In genomic region chr4:168923526-168924194, GRCh38 we compare ENCODE assay signal across 8 cellular contexts.
DNase-seq lines count a peak whose midpoint lies in the region; ATAC-seq and TF ChIP-seq lines count a peak whose summit lies in the region.

No MANE protein-coding gene starts in this region.

- no peak overlapping the region for H3K27ac ChIP-seq in colonic mucosa
- H3K27ac ChIP-seq in liver (ENCODE audit: low read depth in 1 of 2, low read length in 2 of 2): no peak overlapping the region

- H3K27me3 ChIP-seq in colonic mucosa: no peaks in the 10 kb centered on the region
- no peaks in the 10 kb centered on the region for H3K27me3 ChIP-seq in liver (ENCODE audit: control insufficient read depth in 4 of 4, insufficient read depth in 4 of 4, low read length in 3 of 4)

- H3K4me1 ChIP-seq in colonic mucosa: no peaks in the 10 kb centered on the region
- H3K4me1 ChIP-seq in liver (ENCODE audit: control insufficient read depth in 4 of 4, insufficient read depth in 4 of 4, low read length in 3 of 4): peaks cover 3 to 31% (median 17%) of the 10 kb centered on the region in 4 donors

- TF ChIP-seq CTCF in activated B cell treated with CpG ODN at 0.5 μM for 24 hours (IDR thresholded peaks at IDR 0.05): peak; percentile 61
- peak; percentile 57 for TF ChIP-seq CTCF in colonic mucosa (IDR thresholded peaks at IDR 0.05)
- peak; percentile 75 for TF ChIP-seq CTCF in liver (IDR thresholded peaks at IDR 0.05; ENCODE audit: low read depth, low read length, missing input control)

- H3K27ac Mint-ChIP-seq in activated B cell treated with CpG ODN at 0.5 μM for 24 hours: no peak overlapping the region

- no peaks in the 10 kb centered on the region for H3K4me1 Mint-ChIP-seq in activated B cell treated with CpG ODN at 0.5 μM for 24 hours

- H3K9ac ChIP-seq in colonic mucosa (ENCODE audit: low read depth in 2 of 2, low read length in 2 of 2): no peak overlapping the region
- H3K9ac ChIP-seq in liver (ENCODE audit: low read depth in 1 of 2, low read length in 2 of 2): no peak overlapping the region

- CTCF ChIA-PET in activated B cell treated with CpG ODN at 0.5 μM for 24 hours (lab: Charles Lee): interaction anchor here (0.7 to 5.1 kb wide), 23 partner anchors 9 to 1124 kb away, joined by 3 to 42 read pairs (median 4); partner anchors contain the start of gene CBR4

- intact Hi-C loops in activated B cell treated with CpG ODN at 0.5 μM for 24 hours (cut with micrococcal nuclease) (loop anchor here (1.0 to 2.0 kb wide), 5 partner anchors 87 to 1123 kb away; partner anchors contain the start of gene CBR4), colonic mucosa (cut with DNase I) (loop anchor here (5.0 to 10.0 kb wide), 2 partner anchors 409 to 564 kb away; no protein-coding TSS in a partner anchor)

- H3K9me3 Mint-ChIP-seq in activated B cell treated with CpG ODN at 0.5 μM for 24 hours: no peaks in the 10 kb centered on the region

- no peak overlapping the region for H3K4me3 ChIP-seq in colonic mucosa
- no peak overlapping the region for H3K4me3 ChIP-seq in liver (ENCODE audit: low read depth in 1 of 3, low read length in 3 of 3)

- 13% methylated on average over 3 of the region's 3 CpGs for WGBS in liver

- no peaks in the 10 kb centered on the region for H3K36me3 Mint-ChIP-seq in activated B cell treated with CpG ODN at 0.5 μM for 24 hours (ENCODE audit: low read depth)

- H3K36me3 ChIP-seq in colonic mucosa: peaks cover 19% of the 10 kb centered on the region
- peaks cover 2 to 26% (median 8%) of the 10 kb centered on the region in 4 donors for H3K36me3 ChIP-seq in liver (ENCODE audit: control insufficient read depth in 4 of 4, insufficient read depth in 3 of 4, low read depth in 1 of 4, low read length in 3 of 4)

- no peaks in the 10 kb centered on the region for H3K9me3 ChIP-seq in colonic mucosa
- H3K9me3 ChIP-seq in liver (ENCODE audit: control insufficient read depth in 4 of 4, low read length in 3 of 4): no peaks in the 10 kb centered on the region

- POLR2A ChIA-PET in activated B cell treated with CpG ODN at 0.5 μM for 24 hours (lab: Charles Lee): no interaction called here

- DNase-seq in AG20443 (ENCODE audit: low spot score) (peak; percentile 84), NCI-H345 treated with DMSO at 0.1 percent for 48 hours (lab: John Stamatoyannopoulos, UW; ENCODE audit: unreplicated experiment) (peak; percentile 39), activated B cell treated with CpG ODN at 0.5 μM for 24 hours (no peak), colonic mucosa (peak; percentile 73)
- peak; percentile 17 to 23 for DNase-seq in stimulated activated CD8-positive, alpha-beta memory T cell treated with anti-CD3 and anti-CD28 coated beads, Interleukin-2, amount 100 ng/mL, for 1 hour (ENCODE audit: low read depth in 2 of 2)

- H3K4me3 Mint-ChIP-seq in activated B cell treated with CpG ODN at 0.5 μM for 24 hours: no peak overlapping the region

- peak; percentile 90 to 97 for TF ChIP-seq RAD21 in liver (IDR thresholded peaks at IDR 0.05)

- H3K27me3 Mint-ChIP-seq in activated B cell treated with CpG ODN at 0.5 μM for 24 hours: no peaks in the 10 kb centered on the region

- ATAC-seq in GM18907 (IDR thresholded peaks at IDR 0.05; ENCODE audit: unreplicated experiment) (peak; percentile 68), HG03354 (IDR thresholded peaks at IDR 0.05; ENCODE audit: poor library complexity, severe bottlenecking, unreplicated experiment) (peak; percentile 68), activated B cell treated with CpG ODN at 0.5 μM for 24 hours (ENCODE audit: low read depth) (peak; percentile 54)

TF ChIP-seq in liver, 16 proteins besides CTCF, POLR2A, EP300 and RAD21:
- no peak for TF ChIP-seq YY1 (IDR thresholded peaks at IDR 0.05)
- TF ChIP-seq ATF3 (IDR thresholded peaks at IDR 0.05): peak; percentile 34
- TF ChIP-seq HNF4A (conservative IDR thresholded peaks at IDR 0.05): peak; percentile 24 to 58
- TF ChIP-seq RXRA (IDR thresholded peaks at IDR 0.05): peak in 1 of 2 donors; percentile 20
